Comparison of ENCODE assay signal across 22 cellular contexts in genomic region chr17:27615121-27615520, GRCh38. TPM values are rescaled to one million over a fixed set of nuclear protein-coding genes. Genes with fewer than 3 reads are reported as not detected.
A peak's percentile ranks its signal among the peaks of the same experiment; 100 is the strongest.
DNase-seq lines count a peak whose midpoint lies in the region; FAIRE-seq and TF ChIP-seq lines count a peak whose summit lies in the region.
"Had no signal": no experiment of that assay in that cellular context is flagged by ENCODE, and none has a peak within 500 bp of the region (broad histone marks: within the 10 kb centered on the region; RNA-seq: fewer than 3 reads in every experiment).

No MANE protein-coding gene starts in this region.

- no peak overlapping the region for H3K4me3 Mint-ChIP-seq in activated naive CD4-positive, alpha-beta T cell treated with anti-CD3 and anti-CD28 coated beads for 36 hours
- H3K4me3 Mint-ChIP-seq in activated T-helper 1 cell treated with anti-CD3 and anti-CD28 coated beads, Interleukin-12 subunit alpha, Interleukin-12 subunit beta, Interleukin-2, Interleukin-4 antibody, amounts not matched to agents 30 ng/mL and 10 ng/mL and 1 ng/mL, durations not matched to agents 14 hours and 24 hours and 36 hours = no peak overlapping the region
- H3K4me3 Mint-ChIP-seq in neural progenitor cell = no peak overlapping the region
- H3K4me3 Mint-ChIP-seq: B cell, CD14-positive monocyte, GM23338, H9 had no signal

- no peak overlapping the region for H2BK12ac ChIP-seq in mesenchymal stem cell (ENCODE audit: low read length in 2 of 2)

- no peak overlapping the region for H2BK5ac ChIP-seq in mesenchymal stem cell (ENCODE audit: low read depth, low read length, poor library complexity, severe bottlenecking)

- H2BK120ac ChIP-seq in mesenchymal stem cell (ENCODE audit: low read depth, low read length) = no peak overlapping the region

- peaks cover 55% of the 10 kb centered on the region for H3K4me1 Mint-ChIP-seq in activated naive CD4-positive, alpha-beta T cell treated with anti-CD3 and anti-CD28 coated beads for 36 hours (ENCODE audit: low read depth)
- peaks cover 42% of the 10 kb centered on the region for H3K4me1 Mint-ChIP-seq in activated T-helper 1 cell treated with anti-CD3 and anti-CD28 coated beads, Interleukin-12 subunit alpha, Interleukin-12 subunit beta, Interleukin-2, Interleukin-4 antibody, amounts not matched to agents 30 ng/mL and 10 ng/mL and 1 ng/mL, durations not matched to agents 14 hours and 24 hours and 36 hours (ENCODE audit: low read depth)
- H3K4me1 Mint-ChIP-seq in neural progenitor cell = peaks cover 8% of the 10 kb centered on the region
- H3K4me1 Mint-ChIP-seq: B cell, CD14-positive monocyte, GM23338, H9 had no signal

- H3K27me3 Mint-ChIP-seq in activated naive CD4-positive, alpha-beta T cell treated with anti-CD3 and anti-CD28 coated beads for 36 hours (ENCODE audit: low read depth) = no peaks in the 10 kb centered on the region
- no peaks in the 10 kb centered on the region for H3K27me3 Mint-ChIP-seq in activated T-helper 1 cell treated with anti-CD3 and anti-CD28 coated beads, Interleukin-12 subunit alpha, Interleukin-12 subunit beta, Interleukin-2, Interleukin-4 antibody, amounts not matched to agents 30 ng/mL and 10 ng/mL and 1 ng/mL, durations not matched to agents 14 hours and 24 hours and 36 hours (ENCODE audit: insufficient read depth)
- H3K27me3 Mint-ChIP-seq in neural progenitor cell (ENCODE audit: insufficient read depth, low read depth) = no peaks in the 10 kb centered on the region
- H3K27me3 Mint-ChIP-seq: B cell had no signal

- H3K9ac ChIP-seq in neural progenitor cell = no peak overlapping the region
- H3K9ac ChIP-seq in mesenchymal stem cell (ENCODE audit: low read length) = no peak overlapping the region

- H3K9me3 Mint-ChIP-seq in activated naive CD4-positive, alpha-beta T cell treated with anti-CD3 and anti-CD28 coated beads for 36 hours = no peaks in the 10 kb centered on the region
- H3K9me3 Mint-ChIP-seq in activated T-helper 1 cell treated with anti-CD3 and anti-CD28 coated beads, Interleukin-12 subunit alpha, Interleukin-12 subunit beta, Interleukin-2, Interleukin-4 antibody, amounts not matched to agents 30 ng/mL and 10 ng/mL and 1 ng/mL, durations not matched to agents 14 hours and 24 hours and 36 hours = peaks cover 5% of the 10 kb centered on the region
- no peaks in the 10 kb centered on the region for H3K9me3 Mint-ChIP-seq in neural progenitor cell
- H3K9me3 Mint-ChIP-seq: CD14-positive monocyte, GM23338, H9 had no signal

- H4K20me1 ChIP-seq in neural progenitor cell (ENCODE audit: low read depth) = no peaks in the 10 kb centered on the region

- H4K91ac ChIP-seq in mesenchymal stem cell (ENCODE audit: low read length) = no peak overlapping the region

- H3K27ac Mint-ChIP-seq in activated naive CD4-positive, alpha-beta T cell treated with anti-CD3 and anti-CD28 coated beads for 36 hours = peak overlapping the region; percentile 90
- H3K27ac Mint-ChIP-seq in activated T-helper 1 cell treated with anti-CD3 and anti-CD28 coated beads, Interleukin-12 subunit alpha, Interleukin-12 subunit beta, Interleukin-2, Interleukin-4 antibody, amounts not matched to agents 30 ng/mL and 10 ng/mL and 1 ng/mL, durations not matched to agents 14 hours and 24 hours and 36 hours = peak overlapping the region; percentile 37
- no peak overlapping the region for H3K27ac Mint-ChIP-seq in neural progenitor cell
- H3K27ac Mint-ChIP-seq: B cell, CD14-positive monocyte, GM23338, H9 had no signal

- no peaks in the 10 kb centered on the region for H3F3A ChIP-seq in neural progenitor cell (ENCODE audit: low read depth)

- no peak overlapping the region for H3K18ac ChIP-seq in mesenchymal stem cell (ENCODE audit: low read depth in 1 of 2, low read length in 2 of 2)

- H3K27me3 ChIP-seq in neural progenitor cell (no peaks in the 10 kb centered on the region), mesenchymal stem cell (ENCODE audit: control insufficient read depth in 1 of 2, insufficient read depth in 1 of 2, low read length in 2 of 2) (no peaks in the 10 kb centered on the region)
- H3K27me3 ChIP-seq: MG63, SJCRH30 had no signal

- TF ChIP-seq CTCF in neural progenitor cell (IDR thresholded peaks at IDR 0.05) = no peak

- no peak overlapping the region for H3K14ac ChIP-seq in mesenchymal stem cell (ENCODE audit: low read length in 2 of 2)

- H4K8ac ChIP-seq in mesenchymal stem cell (ENCODE audit: low read length) = no peak overlapping the region

- H3K27ac ChIP-seq in neural progenitor cell (peak overlapping the region; percentile 34), mesenchymal stem cell (ENCODE audit: low read length, poor library complexity, severe bottlenecking) (no peak overlapping the region)
- H3K27ac ChIP-seq: PC-9, SJCRH30 had no signal

- no peak overlapping the region for H2AFZ ChIP-seq in neural progenitor cell (replicated peaks)
- H2AFZ ChIP-seq in mesenchymal stem cell (ENCODE audit: low read depth, low read length) = no peak overlapping the region
- H2AFZ ChIP-seq: GM23338, PC-9 had no signal

- no CpG with 5 or more reads among the region's 1 CpG for WGBS in mesenchymal stem cell

- no peaks in the 10 kb centered on the region for H3K9me3 ChIP-seq in neural progenitor cell (ENCODE audit: low read depth)
- H3K9me3 ChIP-seq in mesenchymal stem cell (ENCODE audit: control insufficient read depth, low read length) = no peaks in the 10 kb centered on the region
- H3K9me3 ChIP-seq: MG63, SJCRH30 had no signal

- H3K4me3 ChIP-seq in neural progenitor cell = no peak overlapping the region
- H3K4me3 ChIP-seq in mesenchymal stem cell (ENCODE audit: insufficient read depth in 1 of 2, low read depth in 1 of 2, low read length in 2 of 2) = no peak overlapping the region
- H3K4me3 ChIP-seq: GM23338, K562, MG63, PC-9, SJCRH30 had no signal

- H3K4ac ChIP-seq in mesenchymal stem cell (ENCODE audit: low read depth in 1 of 2, low read length in 2 of 2) = no peak overlapping the region

- CTCF ChIA-PET in activated naive CD4-positive, alpha-beta T cell treated with anti-CD3 and anti-CD28 coated beads for 36 hours (lab: Charles Lee) = interaction anchor here (2.7 to 8.6 kb wide), 2 partner anchors 15 to 38 kb away, joined by 9 to 87 read pairs; no protein-coding TSS in a partner anchor

- no peak overlapping the region for H2AK5ac ChIP-seq in mesenchymal stem cell (ENCODE audit: low read length, severe bottlenecking)

- no peak overlapping the region for H2BK15ac ChIP-seq in mesenchymal stem cell (ENCODE audit: low read depth, poor library complexity, severe bottlenecking)

- no peaks in the 10 kb centered on the region for H3K36me3 ChIP-seq in neural progenitor cell
- H3K36me3 ChIP-seq in mesenchymal stem cell (ENCODE audit: control insufficient read depth in 1 of 2, insufficient read depth in 2 of 2, low read depth in 1 of 2, low read length in 2 of 2) = peaks cover 55 to 71% of the 10 kb centered on the region in 2 experiments
- H3K36me3 ChIP-seq: MG63 had no signal

- no peak for DNase-seq in activated naive CD4-positive, alpha-beta T cell treated with anti-CD3 and anti-CD28 coated beads for 36 hours
- DNase-seq in activated naive CD4-positive, alpha-beta T cell treated with anti-CD3 and anti-CD28 coated beads, Interleukin-2, amount 50 U/mL, for 16 hours = no peak
- DNase-seq in GM12892 (ENCODE audit: insufficient read length) (no peak), neural progenitor cell (ENCODE audit: low spot score) (no peak), mesenchymal stem cell (no peak), HTR-8/SVneo (ENCODE audit: insufficient read length, low spot score) (no peak)
- DNase-seq in activated T-helper 1 cell treated with anti-CD3 and anti-CD28 coated beads, Interleukin-12 subunit alpha, Interleukin-12 subunit beta, Interleukin-2, Interleukin-4 antibody, amounts not matched to agents 30 ng/mL and 10 ng/mL and 1 ng/mL, durations not matched to agents 14 hours and 24 hours and 36 hours (ENCODE audit: low spot score) = no peak
- DNase-seq: DMS153, H9, MG63, NCI-H1417 treated with DMSO at 0.1 percent for 48 hours, NCI-H1694 treated with DMSO at 0.1 percent for 48 hours, NCI-H2081, NCI-H2227 treated with DMSO at 0.1 percent for 48 hours, NCI-H526 treated with DMSO at 0.1 percent for 48 hours, PC-9, SJCRH30 had no signal

- FAIRE-seq in GM12892 (lab: Jason Lieb, UNC) (peak; percentile 24), HTR-8/SVneo (lab: Jason Lieb, UNC) (no peak)
- FAIRE-seq: HepG2, K562 had no signal

- H3K23ac ChIP-seq in mesenchymal stem cell (ENCODE audit: low read length in 2 of 2) = no peak overlapping the region

- H3K36me3 Mint-ChIP-seq in activated naive CD4-positive, alpha-beta T cell treated with anti-CD3 and anti-CD28 coated beads for 36 hours (ENCODE audit: low read depth) = peaks cover 75% of the 10 kb centered on the region
- H3K36me3 Mint-ChIP-seq in activated T-helper 1 cell treated with anti-CD3 and anti-CD28 coated beads, Interleukin-12 subunit alpha, Interleukin-12 subunit beta, Interleukin-2, Interleukin-4 antibody, amounts not matched to agents 30 ng/mL and 10 ng/mL and 1 ng/mL, durations not matched to agents 14 hours and 24 hours and 36 hours (ENCODE audit: low read depth) = peaks cover 63% of the 10 kb centered on the region
- H3K36me3 Mint-ChIP-seq in neural progenitor cell = peaks cover 10% of the 10 kb centered on the region

- H3K79me2 ChIP-seq in neural progenitor cell (ENCODE audit: low read depth) = no peaks in the 10 kb centered on the region

- H3K79me1 ChIP-seq in mesenchymal stem cell (replicated peaks; ENCODE audit: low read length, poor library complexity, severe bottlenecking) = no peaks in the 10 kb centered on the region

- TF ChIP-seq POLR2A in GM12892 (IDR thresholded peaks at IDR 0.05; ENCODE audit: low read depth, low read length) = no peak

- H3K4me2 ChIP-seq in neural progenitor cell (no peak overlapping the region), mesenchymal stem cell (ENCODE audit: low read length, poor library complexity, severe bottlenecking) (no peak overlapping the region)
- H3K4me2 ChIP-seq: GM23338, PC-9 had no signal

- H3K4me1 ChIP-seq in neural progenitor cell = no peaks in the 10 kb centered on the region
- H3K4me1 ChIP-seq in mesenchymal stem cell (ENCODE audit: control insufficient read depth, insufficient read depth, low read depth, low read length) = no peaks in the 10 kb centered on the region
- H3K4me1 ChIP-seq: SJCRH30 had no signal

- intact Hi-C loops in activated naive CD4-positive, alpha-beta T cell treated with anti-CD3 and anti-CD28 coated beads for 36 hours (cut with micrococcal nuclease) = no loop called here
- intact Hi-C loops in activated T-helper 1 cell treated with anti-CD3 and anti-CD28 coated beads, Interleukin-12 subunit alpha, Interleukin-12 subunit beta, Interleukin-2, Interleukin-4 antibody, amounts not matched to agents 30 ng/mL and 10 ng/mL and 1 ng/mL, durations not matched to agents 14 hours and 24 hours and 36 hours (cut with micrococcal nuclease) = no loop called here

RNA-seq across cellular contexts. Expression of gene LGALS9, which starts 15.9 kb away (rescaled TPM):
- total RNA-seq in activated naive CD4-positive, alpha-beta T cell treated with anti-CD3 and anti-CD28 coated beads for 36 hours = 10 to 100 TPM; 80.2 to 81.1 TPM
- polyA plus RNA-seq in GM12892 (2012; ENCODE audit: missing spikeins) = 125 TPM
- 38.4 and 39.7 TPM in 2 replicates for total RNA-seq in activated T-helper 1 cell treated with anti-CD3 and anti-CD28 coated beads, Interleukin-12 subunit alpha, Interleukin-12 subunit beta, Interleukin-2, Interleukin-4 antibody, amounts not matched to agents 30 ng/mL and 10 ng/mL and 1 ng/mL, durations not matched to agents 14 hours and 24 hours and 36 hours
- total RNA-seq in neural progenitor cell (ENCODE audit: low replicate concordance) = 0.37 and 0.54 TPM in 2 replicates
- 1.2 TPM for polyA plus RNA-seq in mesenchymal stem cell (2013, experiment 1 of 2)
- 1.2 TPM for polyA plus RNA-seq in mesenchymal stem cell (2013, experiment 2 of 2)

Comparison
In these comparisons a context has a peak if more than half of its experiments do, and no peak if none do; other contexts are left out.
1. RNA of gene LGALS9, which starts 15.9 kb away (total RNA-seq): 80.2 to 81.1 TPM in activated naive CD4-positive, alpha-beta T cell treated with anti-CD3 and anti-CD28 coated beads for 36 hours and 38.4 to 39.7 TPM in activated T-helper 1 cell treated with anti-CD3 and anti-CD28 coated beads, Interleukin-12 subunit alpha, Interleukin-12 subunit beta, Interleukin-2, Interleukin-4 antibody, amounts not matched to agents 30 ng/mL and 10 ng/mL and 1 ng/mL, durations not matched to agents 14 hours and 24 hours and 36 hours; 0.37 to 0.54 TPM in neural progenitor cell; every median in the first group is over 10 times any median in the second.